In the genomic region with DNA sequence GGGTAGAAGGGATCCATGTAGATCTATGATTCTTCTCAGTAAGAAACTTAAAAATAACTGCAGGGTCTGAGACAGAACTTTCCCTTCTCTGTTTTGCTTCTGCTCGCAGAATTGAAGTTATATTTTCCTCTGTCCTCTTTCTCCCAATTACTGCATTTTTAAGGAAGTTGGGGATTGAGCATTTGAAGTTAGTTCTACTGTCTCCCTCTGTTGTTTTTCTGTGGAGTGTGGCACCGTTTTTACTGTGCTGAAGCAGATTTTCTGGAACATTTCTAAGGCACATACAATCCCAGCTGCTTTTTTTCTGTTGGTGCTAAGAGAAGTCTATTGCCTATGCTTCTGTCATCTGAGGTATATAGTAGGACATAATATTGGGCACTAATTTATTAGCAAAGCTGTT, we compare ENCODE assay signal across 2 cellular contexts.
TF ChIP-seq lines count a peak whose summit lies in the region.

No MANE protein-coding gene starts in this region.

TF ChIP-seq in SK-N-SH treated with all-trans-retinoic acid at 6 μM for 48 hours, 23 proteins besides CTCF, POLR2A, EP300 and RAD21 (continued from another document):
- no peak for TF ChIP-seq PATZ1 (CRISPR knock-in tag; IDR thresholded peaks at IDR 0.05; ENCODE audit: borderline replicate concordance)
- no peak for TF ChIP-seq ZFP3 (CRISPR knock-in tag; IDR thresholded peaks at IDR 0.05)
- TF ChIP-seq OSR1 (CRISPR knock-in tag; IDR thresholded peaks at IDR 0.05): no peak
- TF ChIP-seq ESRRG (CRISPR knock-in tag; IDR thresholded peaks at IDR 0.05): no peak
- TF ChIP-seq, protein P1, sequence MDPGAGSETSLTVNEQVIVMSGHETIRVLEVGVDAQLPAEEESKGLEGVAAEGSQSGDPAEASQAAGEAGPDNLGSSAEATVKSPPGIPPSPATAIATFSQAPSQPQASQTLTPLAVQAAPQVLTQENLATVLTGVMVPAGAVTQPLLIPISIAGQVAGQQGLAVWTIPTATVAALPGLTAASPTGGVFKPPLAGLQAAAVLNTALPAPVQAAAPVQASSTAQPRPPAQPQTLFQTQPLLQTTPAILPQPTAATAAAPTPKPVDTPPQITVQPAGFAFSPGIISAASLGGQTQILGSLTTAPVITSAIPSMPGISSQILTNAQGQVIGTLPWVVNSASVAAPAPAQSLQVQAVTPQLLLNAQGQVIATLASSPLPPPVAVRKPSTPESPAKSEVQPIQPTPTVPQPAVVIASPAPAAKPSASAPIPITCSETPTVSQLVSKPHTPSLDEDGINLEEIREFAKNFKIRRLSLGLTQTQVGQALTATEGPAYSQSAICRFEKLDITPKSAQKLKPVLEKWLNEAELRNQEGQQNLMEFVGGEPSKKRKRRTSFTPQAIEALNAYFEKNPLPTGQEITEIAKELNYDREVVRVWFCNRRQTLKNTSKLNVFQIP (CRISPR knock-in tag; IDR thresholded peaks at IDR 0.05; ENCODE audit: borderline replicate concordance, low read depth): no peak
- TF ChIP-seq ARNTL (CRISPR knock-in tag; IDR thresholded peaks at IDR 0.05; ENCODE audit: borderline replicate concordance, low read depth): no peak
- TF ChIP-seq ZC3H10 (CRISPR knock-in tag; IDR thresholded peaks at IDR 0.05): no peak
- TF ChIP-seq ZNF70 (CRISPR knock-in tag; IDR thresholded peaks at IDR 0.05): no peak
- no peak for TF ChIP-seq CSRNP3 (CRISPR knock-in tag; IDR thresholded peaks at IDR 0.05)
- TF ChIP-seq ISL1 (CRISPR knock-in tag; IDR thresholded peaks at IDR 0.05): no peak
- no peak for TF ChIP-seq GLIS3 (CRISPR knock-in tag; IDR thresholded peaks at IDR 0.05)
- TF ChIP-seq CREB5 (CRISPR knock-in tag; IDR thresholded peaks at IDR 0.05; ENCODE audit: low read depth): no peak
- no peak for TF ChIP-seq TSHZ2 (CRISPR knock-in tag; IDR thresholded peaks at IDR 0.05)
- TF ChIP-seq ZFP30 (CRISPR knock-in tag; IDR thresholded peaks at IDR 0.05): no peak

TF ChIP-seq in SK-N-SH, 30 proteins besides CTCF, POLR2A, EP300 and RAD21 (continued from another document):
- no peak for TF ChIP-seq REST (IDR thresholded peaks at IDR 0.05; ENCODE audit: low read depth, low read length)
- no peak for TF ChIP-seq RXRA (IDR thresholded peaks at IDR 0.05; ENCODE audit: borderline replicate concordance, low read depth)
- no peak for TF ChIP-seq SMC3 (IDR thresholded peaks at IDR 0.05; ENCODE audit: low read depth, low read length)
- TF ChIP-seq MAX (IDR thresholded peaks at IDR 0.05; ENCODE audit: low read depth): no peak
- no peak for TF ChIP-seq JUND (IDR thresholded peaks at IDR 0.05)
- TF ChIP-seq IRF3 (IDR thresholded peaks at IDR 0.05; ENCODE audit: low read depth, low read length): no peak
- no peak for TF ChIP-seq YY1 (IDR thresholded peaks at IDR 0.05; ENCODE audit: low read depth)
- TF ChIP-seq NRF1 (IDR thresholded peaks at IDR 0.05; ENCODE audit: low read depth, low read length): no peak
- no peak for TF ChIP-seq TAF1 (IDR thresholded peaks at IDR 0.05; ENCODE audit: borderline replicate concordance, low read depth, low read length)
